In the genomic region with DNA sequence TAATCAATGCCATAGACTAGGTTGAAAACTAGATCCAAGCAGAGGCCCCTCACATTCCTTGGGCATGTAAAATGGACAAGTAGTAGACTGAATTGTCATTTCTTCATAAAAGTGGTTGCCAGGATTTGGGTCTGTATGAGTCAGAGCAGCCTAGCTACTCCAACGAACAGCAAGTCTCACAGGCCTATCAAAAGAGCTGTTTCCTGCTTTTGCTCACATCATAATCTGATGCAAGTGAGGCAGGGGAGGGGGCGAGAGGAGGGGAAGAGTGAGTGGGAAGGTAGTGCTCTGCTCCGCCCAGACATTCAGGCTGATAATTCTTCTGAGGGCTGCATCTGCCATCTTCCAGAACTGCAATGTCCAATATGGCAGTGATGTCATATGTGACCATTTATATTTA, we compare ENCODE assay signal across 17 cellular contexts.
DNase-seq lines count a peak whose midpoint lies in the region; ATAC-seq and TF ChIP-seq lines count a peak whose summit lies in the region.
"Had no signal": no experiment of that assay in that cellular context is flagged by ENCODE, and none has a peak within 500 bp of the region (broad histone marks: within the 10 kb centered on the region; RNA-seq: fewer than 3 reads in every experiment).

No MANE protein-coding gene starts in this region.

- TF ChIP-seq CTCF in NB4 (IDR thresholded peaks at IDR 0.05; ENCODE audit: low read depth, low read length) (no peak), choroid plexus epithelial cell (conservative IDR thresholded peaks at IDR 0.05; ENCODE audit: low read depth, low read length) (no peak)

- ATAC-seq in HG02840 (IDR thresholded peaks at IDR 0.05; ENCODE audit: low FRiP score, unreplicated experiment) = no peak
- ATAC-seq: activated CD8-positive, alpha-beta T cell treated with anti-CD3 and anti-CD28 coated beads, Interleukin-2, amount 10 ng/mL, durations not matched to agents 7 days and 5 days; HCT116; right cardiac atrium had no signal

- H3K4me3 ChIP-seq in NB4 (ENCODE audit: low read depth, low read length) (no peak overlapping the region), choroid plexus epithelial cell (ENCODE audit: low read depth, low read length) (no peak overlapping the region)
- H3K4me3 ChIP-seq: cardiac muscle cell, left ventricle myocardium inferior, MG63, SJCRH30, vagina had no signal

- DNase-seq in ELR (ENCODE audit: low read depth) (peak; percentile 53), NB4 (ENCODE audit: low read depth) (peak; percentile 3), choroid plexus epithelial cell (ENCODE audit: low read depth) (peak; percentile 78), renal cortical epithelial cell (ENCODE audit: low read depth) (peak; percentile 70), iPS-NIHi7 (ENCODE audit: extremely low spot score) (no peak)
- no peak for DNase-seq in stimulated activated CD4-positive, alpha-beta T cell treated with anti-CD3 and anti-CD28 coated beads, Interleukin-15, amount 100 ng/mL, for 24 hours
- DNase-seq: activated CD8-positive, alpha-beta T cell treated with anti-CD3 and anti-CD28 coated beads, Interleukin-2, amount 10 ng/mL, durations not matched to agents 7 days and 5 days; activated gamma-delta T cell; left ventricle myocardium inferior; MG63; right cardiac atrium; SJCRH30; stimulated activated naive CD4-positive, alpha-beta T cell had no signal

- TF ChIP-seq POLR2A in NB4 (IDR thresholded peaks at IDR 0.05; ENCODE audit: extremely low read depth, insufficient read length) = no peak

Comparison
In these comparisons a context has a peak if more than half of its experiments do, and no peak if none do; other contexts are left out.
1. DNase-seq: peak in ELR (single experiment), NB4 (single experiment), choroid plexus epithelial cell (single experiment) and renal cortical epithelial cell (single experiment); none in stimulated activated CD4-positive, alpha-beta T cell treated with anti-CD3 and anti-CD28 coated beads, Interleukin-15, amount 100 ng/mL, for 24 hours (single experiment) and iPS-NIHi7 (single experiment).